Comparison of ENCODE assay signal across 23 cellular contexts in genomic region chr3:42493126-42493797, GRCh38. TPM values are rescaled to one million over a fixed set of nuclear protein-coding genes. Genes with fewer than 3 reads are reported as not detected.
A peak's percentile ranks its signal among the peaks of the same experiment; 100 is the strongest.
DNase-seq lines count a peak whose midpoint lies in the region; ATAC-seq and TF ChIP-seq lines count a peak whose summit lies in the region.
"Had no signal": no experiment of that assay in that cellular context is flagged by ENCODE, and none has a peak within 500 bp of the region (broad histone marks: within the 10 kb centered on the region; RNA-seq: fewer than 3 reads in every experiment).

No MANE protein-coding gene starts in this region.

- H3K9me3 ChIP-seq in breast epithelium: no peaks in the 10 kb centered on the region
- no peaks in the 10 kb centered on the region for H3K9me3 ChIP-seq in aorta (ENCODE audit: control insufficient read depth, low read length)
- no peaks in the 10 kb centered on the region for H3K9me3 ChIP-seq in tibial nerve

- H3K4me3 Mint-ChIP-seq in MCF 10A (ENCODE audit: unreplicated experiment) (no peak overlapping the region), osteocyte (ENCODE audit: unreplicated experiment) (no peak overlapping the region)
- H3K4me3 Mint-ChIP-seq: activated naive CD4-positive, alpha-beta T cell treated with anti-CD3 and anti-CD28 coated beads, Interleukin-2, amount 50 U/mL, for 24 hours; mesothelial cell of epicardium; nephron had no signal

- no peak for ATAC-seq in aorta (ENCODE audit: low FRiP score)
- ATAC-seq in HG02981 (IDR thresholded peaks at IDR 0.05; ENCODE audit: unreplicated experiment): no peak

- H3K27ac Mint-ChIP-seq in MCF 10A (ENCODE audit: low read depth, unreplicated experiment) (no peak overlapping the region), osteocyte (ENCODE audit: unreplicated experiment) (no peak overlapping the region)
- H3K27ac Mint-ChIP-seq: activated naive CD4-positive, alpha-beta T cell treated with anti-CD3 and anti-CD28 coated beads, Interleukin-2, amount 50 U/mL, for 24 hours; mesothelial cell of epicardium; nephron had no signal

- TF ChIP-seq POLR2A in breast epithelium (IDR thresholded peaks at IDR 0.05): no peak
- TF ChIP-seq POLR2A in tibial nerve (IDR thresholded peaks at IDR 0.05): no peak

- H3K27me3 Mint-ChIP-seq in MCF 10A (ENCODE audit: insufficient read depth, unreplicated experiment) (no peaks in the 10 kb centered on the region), osteocyte (ENCODE audit: unreplicated experiment) (peaks cover under 1% of the 10 kb centered on the region)
- H3K27me3 Mint-ChIP-seq: activated naive CD4-positive, alpha-beta T cell treated with anti-CD3 and anti-CD28 coated beads, Interleukin-2, amount 50 U/mL, for 24 hours had no signal

- CTCF ChIA-PET in MCF 10A (lab: Yijun Ruan, JAX): interaction anchor here (0.6 to 1.1 kb wide), 2 partner anchors 263 to 329 kb away, joined by 3 read pairs; no protein-coding TSS in a partner anchor

- no peaks in the 10 kb centered on the region for H3K9me3 Mint-ChIP-seq in MCF 10A (ENCODE audit: unreplicated experiment)
- no peaks in the 10 kb centered on the region for H3K9me3 Mint-ChIP-seq in osteocyte (ENCODE audit: unreplicated experiment)
- H3K9me3 Mint-ChIP-seq: activated naive CD4-positive, alpha-beta T cell treated with anti-CD3 and anti-CD28 coated beads, Interleukin-2, amount 50 U/mL, for 24 hours; mesothelial cell of epicardium had no signal

- DNase-seq in breast epithelium (ENCODE audit: low spot score in 2 of 2) (peak; percentile 12 to 35), MCF 10A (ENCODE audit: unreplicated experiment) (no peak), osteocyte (ENCODE audit: extremely low spot score, unreplicated experiment) (peak; percentile 70), aorta (no peak), hippocampal formation (lab: John Stamatoyannopoulos, UW) (no peak), tibial nerve (ENCODE audit: low spot score in 2 of 2) (no peak)
- DNase-seq: C1 segment of cervical spinal cord, EL, GOT3, NCI-H1092 treated with DMSO at 0.1 percent for 48 hours, NCI-H2029 treated with DMSO at 0.1 percent for 48 hours, NCI-H345, NCI-H82, SHP77 treated with DMSO at 0.1 percent for 48 hours, SW 1271 had no signal

- H3K27ac ChIP-seq in breast epithelium: no peak overlapping the region
- H3K27ac ChIP-seq in cingulate gyrus (ENCODE audit: low read depth, low read length): peak overlapping the region; percentile 81
- peak overlapping the region; percentile 11 to 40 for H3K27ac ChIP-seq in aorta (ENCODE audit: low read depth in 1 of 2, low read length in 2 of 2)
- no peak overlapping the region for H3K27ac ChIP-seq in tibial nerve
- H3K27ac ChIP-seq: parathyroid adenoma had no signal

- H3K27me3 ChIP-seq in breast epithelium: no peaks in the 10 kb centered on the region
- H3K27me3 ChIP-seq in aorta (ENCODE audit: control insufficient read depth in 1 of 2, insufficient read depth in 2 of 2, low read length in 1 of 2): no peaks in the 10 kb centered on the region
- no peaks in the 10 kb centered on the region for H3K27me3 ChIP-seq in tibial nerve

- H3K36me3 Mint-ChIP-seq in MCF 10A (ENCODE audit: insufficient read depth, unreplicated experiment) (no peaks in the 10 kb centered on the region), osteocyte (ENCODE audit: unreplicated experiment) (no peaks in the 10 kb centered on the region)
- H3K36me3 Mint-ChIP-seq: activated naive CD4-positive, alpha-beta T cell treated with anti-CD3 and anti-CD28 coated beads, Interleukin-2, amount 50 U/mL, for 24 hours; mesothelial cell of epicardium had no signal

- TF ChIP-seq EP300 in tibial nerve (IDR thresholded peaks at IDR 0.05): no peak

- no TSS peak for BruUV-seq in MCF 10A (replicated peaks; lab: Mats Ljungman, UMichigan)

- intact Hi-C loops in breast epithelium (cut with DNase I; ENCODE audit: low total_unique reads): no loop called here
- intact Hi-C loops in MCF 10A (cut with micrococcal nuclease): no loop called here
- intact Hi-C loops in aorta (cut with DNase I): no loop called here

- H3K36me3 ChIP-seq in breast epithelium (no peaks in the 10 kb centered on the region), aorta (ENCODE audit: control insufficient read depth in 1 of 2, insufficient read depth in 2 of 2, low read length in 1 of 2) (no peaks in the 10 kb centered on the region), tibial nerve (no peaks in the 10 kb centered on the region)

- POLR2A ChIA-PET in MCF 10A (lab: Yijun Ruan, JAX): interaction anchor here (1.2 to 1.9 kb wide), 2 partner anchors 12 to 17 kb away, joined by 3 to 4 read pairs; no protein-coding TSS in a partner anchor

- WGBS in aorta, 2 donors: 23 to 37% methylated on average over 7 of the region's 7 CpGs
- 81 to 82% methylated on average over 7 of the region's 7 CpGs for WGBS in tibial nerve, 2 donors

- no peak for TF ChIP-seq CTCF in breast epithelium (IDR thresholded peaks at IDR 0.05)
- no peak for TF ChIP-seq CTCF in MCF 10A (IDR thresholded peaks at IDR 0.05; ENCODE audit: unreplicated experiment)
- TF ChIP-seq CTCF in osteocyte (IDR thresholded peaks at IDR 0.05): no peak
- no peak for TF ChIP-seq CTCF in tibial nerve (IDR thresholded peaks at IDR 0.05)

- H3K4me3 ChIP-seq in breast epithelium (no peak overlapping the region), aorta (ENCODE audit: low read length in 2 of 2) (no peak overlapping the region), tibial nerve (no peak overlapping the region)

- peaks cover 0 to 19% of the 10 kb centered on the region in 2 donors for H3K4me1 ChIP-seq in breast epithelium
- H3K4me1 ChIP-seq in aorta (ENCODE audit: control insufficient read depth in 1 of 2, insufficient read depth in 2 of 2, low read length in 2 of 2): peaks cover 3% of the 10 kb centered on the region in 2 donors
- H3K4me1 ChIP-seq in tibial nerve: no peaks in the 10 kb centered on the region
- H3K4me1 ChIP-seq: parathyroid adenoma had no signal

- peaks cover 31% of the 10 kb centered on the region for H3K4me1 Mint-ChIP-seq in MCF 10A (ENCODE audit: insufficient read depth, unreplicated experiment)
- H3K4me1 Mint-ChIP-seq in osteocyte (ENCODE audit: unreplicated experiment): peaks cover 48% of the 10 kb centered on the region
- H3K4me1 Mint-ChIP-seq: activated naive CD4-positive, alpha-beta T cell treated with anti-CD3 and anti-CD28 coated beads, Interleukin-2, amount 50 U/mL, for 24 hours had no signal

RNA-seq across cellular contexts. Expression of gene VIPR1, which starts 9.2 kb away (rescaled TPM):
- total RNA-seq in breast epithelium: 10 to 100 TPM; 16.3 to 40.2 (median 25.2) TPM
- 0.28 and 0.54 TPM in 2 replicates for total RNA-seq in MCF 10A (2022)
- total RNA-seq in osteocyte: 8.9 and 9.2 TPM in 2 replicates
- total RNA-seq in aorta: 1 to 10 TPM; 3.2 to 7.6 TPM
- 10 to 100 TPM; 11.5 to 14.0 TPM for polyA plus RNA-seq in aorta
- total RNA-seq in tibial nerve: 10 to 100 TPM in 2 of 4 donors, 1 to 10 TPM in 2; 2.4 to 17.3 (median 10.4) TPM
- total RNA-seq: fibroblast of lung, LHCN-M2 had no signal

Comparison
In these comparisons a context has a peak if more than half of its experiments do, and no peak if none do; other contexts are left out.
1. DNase-seq: peak in breast epithelium (2 of 2) and osteocyte (single experiment); none in MCF 10A (single experiment), aorta (0 of 2), hippocampal formation (0 of 2) and tibial nerve (0 of 2).
2. H3K27ac ChIP-seq: peak in cingulate gyrus (single experiment) and aorta (2 of 2); none in breast epithelium (0 of 2) and tibial nerve (0 of 4).